Comparison of ENCODE assay signal across 21 cellular contexts in genomic region chr14:33686218-33686617, GRCh38.
DNase-seq lines count a peak whose midpoint lies in the region; FAIRE-seq and TF ChIP-seq lines count a peak whose summit lies in the region.
"Had no signal": no experiment of that assay in that cellular context is flagged by ENCODE, and none has a peak within 500 bp of the region (broad histone marks: within the 10 kb centered on the region; RNA-seq: fewer than 3 reads in every experiment).

No MANE protein-coding gene starts in this region.

- WGBS in suprapubic skin, result 79% methylated on average over 3 of the region's 3 CpGs

- POLR2A ChIA-PET in MCF 10A (lab: Yijun Ruan, JAX), result no interaction called here

- no peak for FAIRE-seq in urothelium cell line (lab: Jason Lieb, UNC)
- FAIRE-seq: K562 had no signal

- peaks cover 29% of the 10 kb centered on the region for H3K4me1 Mint-ChIP-seq in MCF 10A (ENCODE audit: insufficient read depth, unreplicated experiment)
- H3K4me1 Mint-ChIP-seq: nephron had no signal

- no peak overlapping the region for H3K27ac Mint-ChIP-seq in MCF 10A (ENCODE audit: low read depth, unreplicated experiment)
- H3K27ac Mint-ChIP-seq: activated CD8-positive, alpha-beta T cell treated with anti-CD3 and anti-CD28 coated beads, Interleukin-2, amount 10 ng/mL, durations not matched to agents 7 days and 5 days; nephron had no signal

- H3K27ac ChIP-seq in breast epithelium, result no peak overlapping the region
- no peak overlapping the region for H3K27ac ChIP-seq in colonic mucosa
- H3K27ac ChIP-seq in suprapubic skin, result no peak overlapping the region
- H3K27ac ChIP-seq: 22Rv1, lower lobe of right lung, VCaP had no signal

- no peaks in the 10 kb centered on the region for H3K9me3 Mint-ChIP-seq in MCF 10A (ENCODE audit: unreplicated experiment)
- H3K9me3 Mint-ChIP-seq: nephron had no signal

- no peak for TF ChIP-seq CTCF in MCF 10A (IDR thresholded peaks at IDR 0.05; ENCODE audit: unreplicated experiment)
- TF ChIP-seq CTCF in breast epithelium (IDR thresholded peaks at IDR 0.05), result no peak
- TF ChIP-seq CTCF in fibroblast of pulmonary artery (IDR thresholded peaks at IDR 0.05; ENCODE audit: low read length, missing control alignments), result no peak
- TF ChIP-seq CTCF in colonic mucosa (IDR thresholded peaks at IDR 0.05), result no peak
- TF ChIP-seq CTCF in suprapubic skin (IDR thresholded peaks at IDR 0.05), result no peak

- H3K4me3 ChIP-seq in breast epithelium, result no peak overlapping the region
- H3K4me3 ChIP-seq in fibroblast of pulmonary artery (replicated peaks; ENCODE audit: low read depth, low read length), result no peak overlapping the region
- H3K4me3 ChIP-seq in colonic mucosa, result no peak overlapping the region
- H3K4me3 ChIP-seq in suprapubic skin, result no peak overlapping the region
- H3K4me3 ChIP-seq: K562, lower lobe of right lung had no signal

- H3K36me3 ChIP-seq in breast epithelium (no peaks in the 10 kb centered on the region), colonic mucosa (no peaks in the 10 kb centered on the region), suprapubic skin (no peaks in the 10 kb centered on the region)
- H3K36me3 ChIP-seq: lower lobe of right lung had no signal

- no peaks in the 10 kb centered on the region for H3K36me3 Mint-ChIP-seq in MCF 10A (ENCODE audit: insufficient read depth, unreplicated experiment)

- H3K4me3 Mint-ChIP-seq in MCF 10A (ENCODE audit: unreplicated experiment), result no peak overlapping the region
- H3K4me3 Mint-ChIP-seq: activated CD8-positive, alpha-beta T cell treated with anti-CD3 and anti-CD28 coated beads, Interleukin-2, amount 10 ng/mL, durations not matched to agents 7 days and 5 days; nephron had no signal

- no peak overlapping the region for H3K9ac ChIP-seq in colonic mucosa (ENCODE audit: low read depth in 2 of 2, low read length in 2 of 2)

- TF ChIP-seq POLR2A in breast epithelium (IDR thresholded peaks at IDR 0.05) (no peak), suprapubic skin (IDR thresholded peaks at IDR 0.05) (no peak)

- intact Hi-C loops in MCF 10A (cut with micrococcal nuclease) (loop anchor here (10.0 kb wide), 1 partner anchor 1111 kb away; no protein-coding TSS in a partner anchor), breast epithelium (cut with DNase I; ENCODE audit: low total_unique reads) (no loop called here), colonic mucosa (cut with DNase I) (no loop called here)

- no TSS peak for BruUV-seq in MCF 10A (replicated peaks; lab: Mats Ljungman, UMichigan)

- no peaks in the 10 kb centered on the region for H3K27me3 ChIP-seq in breast epithelium
- H3K27me3 ChIP-seq in colonic mucosa, result no peaks in the 10 kb centered on the region
- H3K27me3 ChIP-seq in suprapubic skin, result no peaks in the 10 kb centered on the region

- CTCF ChIA-PET in MCF 10A (lab: Yijun Ruan, JAX), result interaction anchor here (0.5 to 0.7 kb wide), 2 partner anchors 635 to 1152 kb away, joined by 3 read pairs; no protein-coding TSS in a partner anchor

- DNase-seq in MCF 10A (ENCODE audit: unreplicated experiment) (peak; percentile 70), breast epithelium (ENCODE audit: low spot score in 2 of 2) (no peak), T1000 (lab: John Stamatoyannopoulos, UW) (peak; percentile 35), fibroblast of pulmonary artery (ENCODE audit: low read depth) (peak; percentile 31), urothelium cell line (ENCODE audit: low spot score) (peak; percentile 58), colonic mucosa (no peak), suprapubic skin (ENCODE audit: low spot score in 2 of 2) (no peak), 8988T (no peak)
- DNase-seq: activated CD8-positive, alpha-beta T cell treated with anti-CD3 and anti-CD28 coated beads, Interleukin-2, amount 10 ng/mL, durations not matched to agents 7 days and 5 days; activated effector memory CD4-positive, alpha-beta T cell treated with Interleukin-2 at 50 U/mL for 16 hours; aorta; effector CD8-positive, alpha-beta T cell; hypothalamus; lower lobe of right lung; NCI-H1417; NCI-H446; stimulated activated CD4-positive, alpha-beta T cell treated with anti-CD3 and anti-CD28 coated beads, Interleukin-4, amount 100 ng/mL, for 4 hours had no signal

- H3K27me3 Mint-ChIP-seq in MCF 10A (ENCODE audit: insufficient read depth, unreplicated experiment), result no peaks in the 10 kb centered on the region

- no peaks in the 10 kb centered on the region for H3K4me1 ChIP-seq in breast epithelium
- no peaks in the 10 kb centered on the region for H3K4me1 ChIP-seq in colonic mucosa
- peaks cover 6% of the 10 kb centered on the region for H3K4me1 ChIP-seq in suprapubic skin
- H3K4me1 ChIP-seq: lower lobe of right lung had no signal

- TF ChIP-seq EP300 in suprapubic skin (IDR thresholded peaks at IDR 0.05), result no peak

- H3K9me3 ChIP-seq in breast epithelium, result no peaks in the 10 kb centered on the region
- no peaks in the 10 kb centered on the region for H3K9me3 ChIP-seq in colonic mucosa
- H3K9me3 ChIP-seq in suprapubic skin, result no peaks in the 10 kb centered on the region
- H3K9me3 ChIP-seq: lower lobe of right lung had no signal

Comparison
In these comparisons a context has a peak if more than half of its experiments do, and no peak if none do; other contexts are left out.
1. DNase-seq: peak in MCF 10A (single experiment), T1000 (single experiment), fibroblast of pulmonary artery (single experiment) and urothelium cell line (single experiment); none in breast epithelium (0 of 2), colonic mucosa (single experiment), suprapubic skin (0 of 2) and 8988T (single experiment).